Comparison of ENCODE assay signal across 25 cellular contexts in the genomic region with DNA sequence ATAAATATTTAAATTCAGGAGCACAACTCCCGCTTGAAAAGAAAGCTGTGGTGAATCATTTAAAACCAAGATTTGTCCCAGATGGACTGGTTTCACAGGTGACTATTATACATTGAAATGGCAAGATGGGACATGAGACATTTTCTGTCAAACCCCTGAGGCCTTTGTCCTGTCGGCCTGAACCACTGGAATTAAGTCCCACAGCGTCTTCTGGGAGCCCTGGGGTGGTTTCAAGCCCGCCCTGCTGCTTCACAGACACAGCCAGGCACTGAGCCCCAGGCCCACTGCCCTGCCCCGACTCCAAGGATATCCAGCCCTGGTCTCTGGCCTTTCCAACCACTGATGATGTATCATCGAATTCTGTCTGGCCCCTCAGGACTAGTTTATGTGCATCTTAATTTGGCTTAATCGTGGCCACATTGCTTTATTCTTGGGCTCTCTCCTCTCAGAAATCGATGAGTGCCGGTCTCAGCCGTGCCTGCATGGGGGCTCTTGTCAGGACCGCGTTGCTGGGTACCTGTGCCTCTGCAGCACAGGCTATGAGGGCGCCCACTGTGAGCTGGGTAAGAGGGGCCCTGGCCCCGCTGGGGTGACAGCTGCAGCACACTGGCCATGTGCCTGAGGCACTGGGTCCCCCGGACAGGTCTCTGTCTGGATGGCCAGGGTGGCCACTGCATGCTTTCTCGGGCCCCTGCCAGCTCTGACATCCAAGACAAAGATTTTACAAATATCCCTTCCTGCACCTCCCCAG. TPM values are rescaled to one million over a fixed set of nuclear protein-coding genes. Genes with fewer than 3 reads are reported as not detected.
DNase-seq lines count a peak whose midpoint lies in the region; ATAC-seq and TF ChIP-seq lines count a peak whose summit lies in the region.
"Had no signal": no experiment of that assay in that cellular context is flagged by ENCODE, and none has a peak within 500 bp of the region (broad histone marks: within the 10 kb centered on the region; RNA-seq: fewer than 3 reads in every experiment).

No MANE protein-coding gene starts in this region.

- H3K27ac Mint-ChIP-seq in CD8-positive, alpha-beta T cell: no peak overlapping the region
- H3K27ac Mint-ChIP-seq: activated naive CD8-positive, alpha-beta T cell treated with anti-CD3 and anti-CD28 coated beads, Interleukin-2, amount 10 ng/mL, durations not matched to agents 7 days and 5 days; nephron had no signal

- no peaks in the 10 kb centered on the region for H3K9me3 Mint-ChIP-seq in CD8-positive, alpha-beta T cell
- H3K9me3 Mint-ChIP-seq: activated naive CD8-positive, alpha-beta T cell treated with anti-CD3 and anti-CD28 coated beads, Interleukin-2, amount 10 ng/mL, durations not matched to agents 7 days and 5 days; central memory CD8-positive, alpha-beta T cell; nephron had no signal

- H3K27me3 Mint-ChIP-seq in CD8-positive, alpha-beta T cell (ENCODE audit: low read depth): no peaks in the 10 kb centered on the region
- H3K27me3 Mint-ChIP-seq: central memory CD8-positive, alpha-beta T cell had no signal

- no peaks in the 10 kb centered on the region for H3K27me3 ChIP-seq in NT2/D1 (ENCODE audit: insufficient read depth, insufficient read length)
- no peaks in the 10 kb centered on the region for H3K27me3 ChIP-seq in prostate gland (replicated peaks; ENCODE audit: insufficient read depth)
- H3K27me3 ChIP-seq in CD8-positive, alpha-beta T cell (ENCODE audit: insufficient read depth, low read length): no peaks in the 10 kb centered on the region

- intact Hi-C loops in prostate gland (cut with DNase I): no loop called here
- intact Hi-C loops in CD8-positive, alpha-beta T cell (cut with DNase I, micrococcal nuclease): loop anchor here (1.0 to 10.0 kb wide), 4 partner anchors 48 to 211 kb away; no protein-coding TSS in a partner anchor

- peak; percentile 66 for ATAC-seq in esophagus mucosa
- no peak for ATAC-seq in HG02981 (IDR thresholded peaks at IDR 0.05; ENCODE audit: unreplicated experiment)
- ATAC-seq in CD8-positive, alpha-beta T cell: no peak

- CTCF ChIA-PET in CD8-positive, alpha-beta T cell (lab: Charles Lee): interaction anchor here (2.5 kb wide), 1 partner anchor 79 kb away, joined by 12 read pairs; no protein-coding TSS in a partner anchor

- peaks cover 8% of the 10 kb centered on the region for H3K4me1 Mint-ChIP-seq in CD8-positive, alpha-beta T cell (ENCODE audit: low read depth)
- H3K4me1 Mint-ChIP-seq: nephron had no signal

- no peaks in the 10 kb centered on the region for H3K36me3 Mint-ChIP-seq in CD8-positive, alpha-beta T cell
- H3K36me3 Mint-ChIP-seq: activated naive CD8-positive, alpha-beta T cell treated with anti-CD3 and anti-CD28 coated beads, Interleukin-2, amount 10 ng/mL, durations not matched to agents 7 days and 5 days had no signal

- H3K4me1 ChIP-seq in NT2/D1 (ENCODE audit: insufficient read depth, insufficient read length) (peaks cover 8% of the 10 kb centered on the region), prostate gland (replicated peaks) (peaks cover 10% of the 10 kb centered on the region)
- H3K4me1 ChIP-seq in CD8-positive, alpha-beta T cell (ENCODE audit: insufficient read depth, low read length): peaks cover 10% of the 10 kb centered on the region

- H3K9me3 ChIP-seq in NT2/D1 (ENCODE audit: insufficient read depth, low read length) (0 out of 2 replicates have a peak, but pooled peaks cover 4% of the 10 kb centered on the region), prostate gland (no peaks in the 10 kb centered on the region)
- H3K9me3 ChIP-seq in CD8-positive, alpha-beta T cell (ENCODE audit: low read length): no peaks in the 10 kb centered on the region
- H3K9me3 ChIP-seq: heart right ventricle, left lung had no signal

- peak overlapping the region; percentile 26 for H3K9ac ChIP-seq in NT2/D1 (ENCODE audit: insufficient read length, low read depth)
- H3K9ac ChIP-seq: GM23248 had no signal

- H3K27ac ChIP-seq in prostate gland: peak overlapping the region; percentile 40 to 55
- H3K27ac ChIP-seq in CD8-positive, alpha-beta T cell (ENCODE audit: low read depth, low read length): no peak overlapping the region
- H3K27ac ChIP-seq: GM23248, heart right ventricle had no signal

- no peak overlapping the region for H3K4me3 ChIP-seq in NT2/D1 (ENCODE audit: insufficient read length, low read depth)
- no peak overlapping the region for H3K4me3 ChIP-seq in prostate gland
- H3K4me3 ChIP-seq in CD8-positive, alpha-beta T cell (ENCODE audit: low read depth, low read length): no peak overlapping the region
- H3K4me3 ChIP-seq: GM23248, heart right ventricle had no signal

- no peak for TF ChIP-seq POLR2A in prostate gland (IDR thresholded peaks at IDR 0.05)

- POLR2A ChIA-PET in CD8-positive, alpha-beta T cell (lab: Charles Lee): no interaction called here

- H3K4me3 Mint-ChIP-seq in CD8-positive, alpha-beta T cell: no peak overlapping the region
- H3K4me3 Mint-ChIP-seq: activated naive CD8-positive, alpha-beta T cell treated with anti-CD3 and anti-CD28 coated beads, Interleukin-2, amount 10 ng/mL, durations not matched to agents 7 days and 5 days; central memory CD8-positive, alpha-beta T cell; nephron had no signal

- DNase-seq in AG20443 (ENCODE audit: low spot score) (peak; percentile 9), NT2/D1 (ENCODE audit: low read depth, low spot score) (no peak), prostate gland (ENCODE audit: low spot score) (no peak), NCI-H146 treated with DMSO at 0.1 percent for 48 hours (lab: John Stamatoyannopoulos, UW; ENCODE audit: unreplicated experiment) (no peak), occipital lobe (lab: John Stamatoyannopoulos, UW) (no peak)
- DNase-seq in CD8-positive, alpha-beta T cell: no peak
- DNase-seq: activated CD4-positive, alpha-beta T cell treated with anti-CD3 and anti-CD28 coated beads, Interleukin-2, amount 50 U/mL, for 4 hours; activated CD4-positive, CD25-positive, alpha-beta regulatory T cell; activated effector memory CD4-positive, alpha-beta T cell treated with Interleukin-2 at 50 U/mL for 16 hours; activated naive CD8-positive, alpha-beta T cell treated with anti-CD3 and anti-CD28 coated beads, Interleukin-2, amount 10 ng/mL, durations not matched to agents 7 days and 5 days; activated T-cell treated with anti-CD3 and anti-CD28 coated beads for 4 hours; COR-L47; DMS79 treated with DMSO at 0.1 percent for 48 hours; GM23248; heart right ventricle; KBM-7; NCI-H1436; NCI-H524 treated with DMSO at 0.1 percent for 48 hours; stimulated activated CD8-positive, alpha-beta memory T cell treated with anti-CD3 and anti-CD28 coated beads, Interleukin-4, amount 100 ng/mL, for 48 hours; T1000 had no signal

- WGBS in prostate gland: 70% methylated on average over 16 of the region's 16 CpGs

- no peak for TF ChIP-seq CTCF in prostate gland (IDR thresholded peaks at IDR 0.05)
- TF ChIP-seq CTCF in CD8-positive, alpha-beta T cell (IDR thresholded peaks at IDR 0.05): no peak

- H3K36me3 ChIP-seq in NT2/D1 (ENCODE audit: insufficient read depth, insufficient read length, low read length) (no peaks in the 10 kb centered on the region), prostate gland (no peaks in the 10 kb centered on the region)
- H3K36me3 ChIP-seq in CD8-positive, alpha-beta T cell (ENCODE audit: insufficient read depth, low read length): no peaks in the 10 kb centered on the region

RNA-seq across cellular contexts. Expression of a gene that starts 39.6 kb away (rescaled TPM):
- 23.7 TPM for total RNA-seq in esophagus mucosa
- 10 to 100 TPM; 91.3 to 98.5 TPM for total RNA-seq in prostate gland
- 100 to 1,000 TPM in 1 of 2 experiments, 10 to 100 TPM in 1; 100.0 to 102 TPM for total RNA-seq in CD8-positive, alpha-beta T cell
- total RNA-seq in occipital lobe: 40.2 TPM
